ENCODE assay signal across 10 cellular contexts in genomic region chrX:134374910-134375309, GRCh38. TPM values are rescaled to one million over a fixed set of nuclear protein-coding genes. Genes with fewer than 3 reads are reported as not detected.
DNase-seq lines count a peak whose midpoint lies in the region; ATAC-seq, FAIRE-seq and TF ChIP-seq lines count a peak whose summit lies in the region.
"Had no signal": no experiment of that assay in that cellular context is flagged by ENCODE, and none has a peak within 500 bp of the region (broad histone marks: within the 10 kb centered on the region; RNA-seq: fewer than 3 reads in every experiment).

No MANE protein-coding gene starts in this region.

- no peaks in the 10 kb centered on the region for H3K9me3 Mint-ChIP-seq in activated T-helper 2 cell treated with anti-CD3 and anti-CD28 coated beads, Interferon-gamma antibody, Interleukin-2, Interleukin-4, amounts not matched to agents 10 μg/mL and 5 μg/mL and 100 μg/mL, durations not matched to agents 14 hours and 24 hours and 36 hours

- H3K79me2 ChIP-seq in keratinocyte (ENCODE audit: control insufficient read depth, insufficient read depth, low read length) = peaks cover 34% of the 10 kb centered on the region

- CTCF ChIA-PET in BJ (lab: Yijun Ruan, JAX) = interaction anchor here (0.7 kb wide), 1 partner anchor 342 kb away, joined by 3 read pairs; no protein-coding TSS in a partner anchor

- FAIRE-seq in keratinocyte (lab: Jason Lieb, UNC) = no peak

- dilution Hi-C loops in keratinocyte (cut with MboI; ENCODE audit: extremely low pct_ligation_motif_present, low sequenced_read_pairs) = no loop called here

- H3K27me3 ChIP-seq in BJ (ENCODE audit: control insufficient read depth, insufficient read depth, low read length) (no peaks in the 10 kb centered on the region), HUES48 (ENCODE audit: control insufficient read depth, insufficient read depth, low read length) (no peaks in the 10 kb centered on the region; the same call in 1 of the 2 replicates), keratinocyte (ENCODE audit: control insufficient read depth, extremely low read depth, insufficient read depth, low read length) (no peaks in the 10 kb centered on the region)

- intact Hi-C loops in activated T-helper 2 cell treated with anti-CD3 and anti-CD28 coated beads, Interferon-gamma antibody, Interleukin-2, Interleukin-4, amounts not matched to agents 10 μg/mL and 5 μg/mL and 100 μg/mL, durations not matched to agents 14 hours and 24 hours and 36 hours (cut with micrococcal nuclease) = loop anchor here (1.0 kb wide), 1 partner anchor 189 kb away; no protein-coding TSS in a partner anchor

- TF ChIP-seq CTCF in BJ (IDR thresholded peaks at IDR 0.05; ENCODE audit: insufficient read depth, low read depth, low read length) = no peak
- no peak for TF ChIP-seq CTCF in keratinocyte (optimal IDR thresholded peaks at IDR 0.05 in 1 of 3, IDR thresholded peaks at IDR 0.05 in 1 of 3, conservative IDR thresholded peaks at IDR 0.05 in 1 of 3; ENCODE audit: extremely low read depth in 1 of 3, insufficient read depth in 2 of 3, low read length in 3 of 3)

- H3K4me3 ChIP-seq in BJ (ENCODE audit: low read depth, low read length) (peak overlapping the region; percentile 71), HUES48 (ENCODE audit: low read depth, low read length) (peak overlapping the region; percentile 89), keratinocyte (ENCODE audit: control insufficient read depth in 2 of 3, extremely low read depth in 1 of 3, insufficient read depth in 2 of 3, low read depth in 1 of 3, low read length in 3 of 3) (peak overlapping the region in 2 of 3 experiments; percentile 84 to 87)

- H3K4me1 ChIP-seq in HUES48 (ENCODE audit: control insufficient read depth, insufficient read depth, low read length) = peaks cover 25% of the 10 kb centered on the region
- H3K4me1 ChIP-seq in keratinocyte (ENCODE audit: control insufficient read depth, extremely low read depth, insufficient read depth, low read length) = peaks cover 6% of the 10 kb centered on the region

- H3K4me2 ChIP-seq in keratinocyte (ENCODE audit: control insufficient read depth, extremely low read depth, insufficient read depth, low read depth, low read length) = peak overlapping the region; percentile 83

- POLR2A ChIA-PET in BJ (lab: Charles Lee) = no interaction called here

- peak overlapping the region; percentile 95 for H3K4me3 Mint-ChIP-seq in activated T-helper 2 cell treated with anti-CD3 and anti-CD28 coated beads, Interferon-gamma antibody, Interleukin-2, Interleukin-4, amounts not matched to agents 10 μg/mL and 5 μg/mL and 100 μg/mL, durations not matched to agents 14 hours and 24 hours and 36 hours (ENCODE audit: low read depth)

- no peaks in the 10 kb centered on the region for H3K9me1 ChIP-seq in keratinocyte (ENCODE audit: control insufficient read depth, extremely low read depth, insufficient read depth, low read length)

- peak overlapping the region; percentile 96 for H3K27ac Mint-ChIP-seq in activated T-helper 2 cell treated with anti-CD3 and anti-CD28 coated beads, Interferon-gamma antibody, Interleukin-2, Interleukin-4, amounts not matched to agents 10 μg/mL and 5 μg/mL and 100 μg/mL, durations not matched to agents 14 hours and 24 hours and 36 hours

- no peak for ATAC-seq in GM21360 (IDR thresholded peaks at IDR 0.05; ENCODE audit: unreplicated experiment)

- no peaks in the 10 kb centered on the region for H4K20me1 ChIP-seq in keratinocyte (ENCODE audit: control insufficient read depth, extremely low read depth, insufficient read depth, low read length)

- H3K36me3 ChIP-seq in BJ (ENCODE audit: control insufficient read depth, insufficient read depth, low read length) (no peaks in the 10 kb centered on the region), HUES48 (ENCODE audit: control insufficient read depth, insufficient read depth, low read length) (peaks cover 27% of the 10 kb centered on the region), keratinocyte (ENCODE audit: control insufficient read depth in 2 of 2, extremely low read depth in 1 of 2, insufficient read depth in 2 of 2, low read length in 2 of 2) (no peaks in the 10 kb centered on the region)

- no peak for DNase-seq in BJ (ENCODE audit: low read depth)
- no peak for DNase-seq in activated T-helper 2 cell treated with anti-CD3 and anti-CD28 coated beads, Interferon-gamma antibody, Interleukin-2, Interleukin-4, amounts not matched to agents 10 μg/mL and 5 μg/mL and 100 μg/mL, durations not matched to agents 14 hours and 24 hours and 36 hours (ENCODE audit: low spot score)
- DNase-seq in keratinocyte (ENCODE audit: low read depth, low spot score) = no peak
- DNase-seq in stimulated activated CD4-positive, alpha-beta T cell treated with anti-CD3 and anti-CD28 coated beads, Interleukin-4, amount 100 ng/mL, for 24 hours = no peak
- DNase-seq in dedifferentiated amniotic fluid mesenchymal stem cell (ENCODE audit: extremely low spot score) = no peak
- no peak for DNase-seq in DMS 273 treated with DMSO at 0.1 percent for 48 hours (lab: John Stamatoyannopoulos, UW)
- DNase-seq: GDM1, kidney glomerular epithelial cell had no signal

- no peak overlapping the region for H2AFZ ChIP-seq in keratinocyte (ENCODE audit: control insufficient read depth, low read length)

- no peaks in the 10 kb centered on the region for H3K27me3 Mint-ChIP-seq in activated T-helper 2 cell treated with anti-CD3 and anti-CD28 coated beads, Interferon-gamma antibody, Interleukin-2, Interleukin-4, amounts not matched to agents 10 μg/mL and 5 μg/mL and 100 μg/mL, durations not matched to agents 14 hours and 24 hours and 36 hours (ENCODE audit: low read depth)

- H3K36me3 Mint-ChIP-seq in activated T-helper 2 cell treated with anti-CD3 and anti-CD28 coated beads, Interferon-gamma antibody, Interleukin-2, Interleukin-4, amounts not matched to agents 10 μg/mL and 5 μg/mL and 100 μg/mL, durations not matched to agents 14 hours and 24 hours and 36 hours (ENCODE audit: low read depth) = peaks cover 32% of the 10 kb centered on the region

- no peaks in the 10 kb centered on the region for H3K9me3 ChIP-seq in HUES48 (ENCODE audit: control insufficient read depth, insufficient read depth, low read length)
- no peaks in the 10 kb centered on the region for H3K9me3 ChIP-seq in keratinocyte (ENCODE audit: control insufficient read depth, low read depth, low read length)

- H3K4me1 Mint-ChIP-seq in activated T-helper 2 cell treated with anti-CD3 and anti-CD28 coated beads, Interferon-gamma antibody, Interleukin-2, Interleukin-4, amounts not matched to agents 10 μg/mL and 5 μg/mL and 100 μg/mL, durations not matched to agents 14 hours and 24 hours and 36 hours (ENCODE audit: low read depth) = peaks cover 14% of the 10 kb centered on the region

- no peak overlapping the region for H3K27ac ChIP-seq in HUES48 (ENCODE audit: low read depth, low read length)
- H3K27ac ChIP-seq in keratinocyte (ENCODE audit: control insufficient read depth, insufficient read depth, low read length) = no peak overlapping the region

- H3K9ac ChIP-seq in HUES48 (ENCODE audit: low read depth, low read length) = peak overlapping the region; percentile 48; the same call in 1 of the 2 replicates
- H3K9ac ChIP-seq in keratinocyte (ENCODE audit: control insufficient read depth, extremely low read depth, insufficient read depth, low read length) = peak overlapping the region; percentile 81

RNA-seq across cellular contexts. Expression of gene PHF6, which starts 1.8 kb away (rescaled TPM):
- 3.6 and 10.1 TPM in 2 replicates for polyA plus RNA-seq in BJ (2011; rRNA removed)
- 4.1 and 5.6 TPM in 2 replicates for polyA minus RNA-seq in BJ (2011; rRNA and poly(A)+ RNA removed)
- total RNA-seq in activated T-helper 2 cell treated with anti-CD3 and anti-CD28 coated beads, Interferon-gamma antibody, Interleukin-2, Interleukin-4, amounts not matched to agents 10 μg/mL and 5 μg/mL and 100 μg/mL, durations not matched to agents 14 hours and 24 hours and 36 hours = 97.6 and 99.6 TPM in 2 replicates
- 9.9 to 23.2 TPM (median 13.6 TPM) in 3 replicates for polyA plus RNA-seq in keratinocyte
- 14.6 TPM for polyA plus RNA-seq in keratinocyte (2011; ENCODE audit: low read depth)
- polyA plus RNA-seq in keratinocyte (2011; cell fraction: cytosol; rRNA removed) = 8.4 and 17.4 TPM in 2 replicates
- 17.1 and 20.4 TPM in 2 replicates for polyA plus RNA-seq in keratinocyte (2011; cell fraction: nucleus; rRNA removed)
- polyA plus RNA-seq in keratinocyte (2012; ENCODE audit: low replicate concordance) = 9.6 and 17.2 TPM in 2 replicates
- 4.3 to 28.7 TPM (median 9.6 TPM) in 3 replicates for polyA minus RNA-seq in keratinocyte
- 12.3 TPM for polyA minus RNA-seq in keratinocyte (2011; cell fraction: cytosol; rRNA and poly(A)+ RNA removed)
- 11.5 and 24.3 TPM in 2 replicates for polyA minus RNA-seq in keratinocyte (2011; cell fraction: nucleus; rRNA and poly(A)+ RNA removed)
